Comparison of ENCODE assay signal across 1 cellular context in genomic region chr19:46685189-46685588, GRCh38.
TF ChIP-seq lines count a peak whose summit lies in the region.

No MANE protein-coding gene starts in this region.

TF ChIP-seq in K562, 482 proteins besides CTCF, POLR2A, EP300 and RAD21:
- TF ChIP-seq BCOR (IDR thresholded peaks at IDR 0.05) = peak; percentile 13; the same call in 1 of the 2 replicates
- no peak for TF ChIP-seq NCOR1 (IDR thresholded peaks at IDR 0.05)
- no peak for TF ChIP-seq GABPB2 (CRISPR knock-in tag; conservative IDR thresholded peaks at IDR 0.05)
- TF ChIP-seq RBM25 (IDR thresholded peaks at IDR 0.05; ENCODE audit: low read depth, low read length, severe bottlenecking) = peak; percentile 51
- no peak for TF ChIP-seq ZNF121 (CRISPR knock-in tag; conservative IDR thresholded peaks at IDR 0.05)
- TF ChIP-seq PREB (CRISPR knock-in tag; IDR thresholded peaks at IDR 0.05) = no peak
- TF ChIP-seq MBD1 (CRISPR knock-in tag; IDR thresholded peaks at IDR 0.05) = no peak
- no peak for TF ChIP-seq ZNF561 (CRISPR knock-in tag; conservative IDR thresholded peaks at IDR 0.05)
- TF ChIP-seq SRF (CRISPR knock-in tag; IDR thresholded peaks at IDR 0.05) = no peak
